ENCODE assay signal across 29 cellular contexts in the genomic region with DNA sequence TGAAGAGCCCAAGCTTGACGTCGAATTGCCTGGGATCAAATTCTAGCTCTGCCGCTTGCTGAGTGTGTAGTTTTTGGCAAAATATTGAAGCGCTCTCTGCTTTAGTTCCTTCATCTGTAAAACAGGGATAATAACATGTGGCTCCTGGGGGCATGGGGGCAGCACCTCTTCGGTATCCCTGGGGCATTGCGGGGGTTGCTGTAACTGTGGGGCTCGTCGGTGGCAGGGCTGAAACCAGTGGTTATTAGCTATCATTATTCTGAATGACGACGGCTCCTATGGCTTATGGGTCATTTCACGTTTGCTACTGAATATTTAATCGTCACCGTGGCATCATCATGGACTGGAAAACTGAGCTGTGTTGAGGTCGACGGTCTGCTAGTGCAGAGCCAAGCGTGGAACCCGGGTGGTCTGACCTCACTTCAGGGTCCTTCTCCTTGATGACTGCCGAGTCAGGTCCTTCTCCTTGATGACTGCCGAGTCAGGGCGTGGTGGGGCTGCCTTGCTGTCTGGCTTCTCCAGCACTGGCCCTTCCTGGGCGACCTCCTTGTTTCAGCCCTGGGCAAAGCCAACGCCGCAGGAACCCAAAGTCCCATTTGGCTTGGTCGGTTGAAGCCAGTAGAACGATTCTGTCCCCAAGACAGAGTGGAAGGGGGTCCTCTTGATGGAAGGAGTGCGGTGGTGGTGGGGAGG. TPM values are rescaled to one million over a fixed set of nuclear protein-coding genes. Genes with fewer than 3 reads are reported as not detected.
A peak's percentile ranks its signal among the peaks of the same experiment; 100 is the strongest.
DNase-seq lines count a peak whose midpoint lies in the region; ATAC-seq, FAIRE-seq and TF ChIP-seq lines count a peak whose summit lies in the region.
"Had no signal": no experiment of that assay in that cellular context is flagged by ENCODE, and none has a peak within 500 bp of the region (broad histone marks: within the 10 kb centered on the region; RNA-seq: fewer than 3 reads in every experiment).

No MANE protein-coding gene starts in this region.

- FAIRE-seq in D721Med (lab: Jason Lieb, UNC) = no peak
- FAIRE-seq: islet of Langerhans, K562, small intestine had no signal

- ATAC-seq in activated T-helper 17 cell treated with anti-CD3 and anti-CD28 coated beads, Interleukin-2, amount 50 U/mL, for 72 hours (replicated peaks) = no peak
- ATAC-seq in HG02571 (IDR thresholded peaks at IDR 0.05; ENCODE audit: unreplicated experiment) = no peak
- ATAC-seq: activated CD8-positive, alpha-beta T cell treated with anti-CD3 and anti-CD28 coated beads for 36 hours; activated T-cell treated with anti-CD3 and anti-CD28 coated beads, Interleukin-2, amount 50 U/mL, for 72 hours; K562 had no signal

- H2BK12ac ChIP-seq in neuronal stem cell (ENCODE audit: low read length) = no peak overlapping the region

- no peak overlapping the region for H4K91ac ChIP-seq in neuronal stem cell (ENCODE audit: low read depth, low read length, poor library complexity)

- TF ChIP-seq CTCF in D721Med (IDR thresholded peaks at IDR 0.05; ENCODE audit: insufficient read depth, missing control alignments) (no peak), glutamatergic neuron (IDR thresholded peaks at IDR 0.05; ENCODE audit: partially characterized antibody, unreplicated experiment) (no peak)

- peak overlapping the region; percentile 21 for H3K27ac Mint-ChIP-seq in glutamatergic neuron (ENCODE audit: unreplicated experiment)
- H3K27ac Mint-ChIP-seq in activated T-helper 17 cell treated with anti-CD3 and anti-CD28 coated beads, Interleukin-2, amount 50 U/mL, for 72 hours = no peak overlapping the region
- H3K27ac Mint-ChIP-seq: activated B cell treated with CpG ODN at 0.5 μM for 24 hours; activated CD8-positive, alpha-beta T cell treated with anti-CD3 and anti-CD28 coated beads for 36 hours; activated naive CD4-positive, alpha-beta T cell treated with anti-CD3 and anti-CD28 coated beads, Interleukin-2, amount 50 U/mL, for 24 hours; activated T-cell treated with anti-CD3 and anti-CD28 coated beads, Interleukin-2, amount 50 U/mL, for 72 hours; CD8-positive, alpha-beta memory T cell; progenitor cell of endocrine pancreas; stimulated activated naive CD8-positive, alpha-beta T cell treated with anti-CD3 and anti-CD28 coated beads, Interleukin-15, Interleukin-2, amounts not matched to agents 100 ng/mL and 50 ng/mL, for 24 hours had no signal

- H3K9ac ChIP-seq in BLaER1 treated with 17β-estradiol and CSF1 and Interleukin-3, amounts not matched to agents 10 nM and 100 nM = no peak overlapping the region
- H3K9ac ChIP-seq in neuronal stem cell (ENCODE audit: low read depth, low read length, poor library complexity) = peak overlapping the region; percentile 14

- no peak overlapping the region for H3K23ac ChIP-seq in neuronal stem cell (ENCODE audit: low read depth, low read length, poor library complexity)

- no peak overlapping the region for H3K4me3 ChIP-seq in BLaER1 treated with 17β-estradiol and CSF1 and Interleukin-3, amounts not matched to agents 10 nM and 100 nM
- no peak overlapping the region for H3K4me3 ChIP-seq in neuronal stem cell (ENCODE audit: low read length in 2 of 2)
- H3K4me3 ChIP-seq: K562, tibial artery had no signal

- no peak overlapping the region for H2BK15ac ChIP-seq in neuronal stem cell (ENCODE audit: low read length)

- H3K27me3 ChIP-seq in BLaER1 treated with 17β-estradiol and CSF1 and Interleukin-3, amounts not matched to agents 10 nM and 100 nM = peaks cover 0 to 8% (median 0%) of the 10 kb centered on the region in 11 experiments; a peak in 2 of 22 replicates
- peaks cover 0 to 16% (median 0%) of the 10 kb centered on the region in 3 experiments for H3K27me3 ChIP-seq in neuronal stem cell (ENCODE audit: control insufficient read depth in 3 of 3, insufficient read depth in 3 of 3, low read depth in 1 of 3, low read length in 3 of 3)

- H4K20me1 ChIP-seq in BLaER1 treated with 17β-estradiol and CSF1 and Interleukin-3, amounts not matched to agents 10 nM and 100 nM = no peaks in the 10 kb centered on the region; a peak in 1 of 22 replicates

- peaks cover 5% of the 10 kb centered on the region for H3K9me3 Mint-ChIP-seq in glutamatergic neuron (ENCODE audit: unreplicated experiment)
- no peaks in the 10 kb centered on the region for H3K9me3 Mint-ChIP-seq in activated T-helper 17 cell treated with anti-CD3 and anti-CD28 coated beads, Interleukin-2, amount 50 U/mL, for 72 hours
- H3K9me3 Mint-ChIP-seq: activated B cell treated with CpG ODN at 0.5 μM for 24 hours; activated CD8-positive, alpha-beta T cell treated with anti-CD3 and anti-CD28 coated beads for 36 hours; activated naive CD4-positive, alpha-beta T cell treated with anti-CD3 and anti-CD28 coated beads, Interleukin-2, amount 50 U/mL, for 24 hours; activated T-cell treated with anti-CD3 and anti-CD28 coated beads, Interleukin-2, amount 50 U/mL, for 72 hours; CD8-positive, alpha-beta memory T cell; stimulated activated naive CD8-positive, alpha-beta T cell treated with anti-CD3 and anti-CD28 coated beads, Interleukin-15, Interleukin-2, amounts not matched to agents 100 ng/mL and 50 ng/mL, for 24 hours had no signal

- DNase-seq in D721Med (ENCODE audit: insufficient read length, low spot score) (peak; percentile 11), glutamatergic neuron (no peak), neuronal stem cell (ENCODE audit: low spot score) (no peak), 8988T (no peak)
- no peak for DNase-seq in stimulated activated naive CD4-positive, alpha-beta T cell treated with Interleukin-2 at 50 U/mL for 16 hours (lab: John Stamatoyannopoulos, UW)
- DNase-seq: activated B cell treated with CpG ODN at 0.5 μM for 24 hours; activated CD8-positive, alpha-beta T cell treated with anti-CD3 and anti-CD28 coated beads for 36 hours; activated T-cell treated with anti-CD3 and anti-CD28 coated beads, Interleukin-2, amount 50 U/mL, for 72 hours; anterior cingulate cortex; CD8-positive, alpha-beta memory T cell; erythroblast; HCEC 1CT; NCI-H1436; NCI-H2171 treated with DMSO at 0.1 percent for 48 hours; NCI-H526 treated with DMSO at 0.1 percent for 48 hours; small intestine; stimulated activated CD4-positive, alpha-beta T cell treated with anti-CD3 and anti-CD28 coated beads, Interleukin-2, amount 100 ng/mL, for 48 hours had no signal

- H3K4me1 ChIP-seq in BLaER1 treated with 17β-estradiol and CSF1 and Interleukin-3, amounts not matched to agents 10 nM and 100 nM = peaks cover 16 to 100% (median 89%) of the 10 kb centered on the region in 10 experiments
- peaks cover 0 to 26% of the 10 kb centered on the region in 2 donors for H3K4me1 ChIP-seq in neuronal stem cell (ENCODE audit: control insufficient read depth in 2 of 2, insufficient read depth in 1 of 2, low read depth in 1 of 2, low read length in 2 of 2)
- H3K4me1 ChIP-seq: tibial artery had no signal

- no peaks in the 10 kb centered on the region for H3K36me3 ChIP-seq in BLaER1 treated with 17β-estradiol and CSF1 and Interleukin-3, amounts not matched to agents 10 nM and 100 nM
- H3K36me3 ChIP-seq in neuronal stem cell (replicated peaks in 1 of 2; ENCODE audit: control insufficient read depth in 2 of 2, insufficient read depth in 2 of 2, low read length in 2 of 2) = no peaks in the 10 kb centered on the region
- H3K36me3 ChIP-seq: tibial artery had no signal

- H2BK120ac ChIP-seq in neuronal stem cell (ENCODE audit: low read depth, low read length) = no peak overlapping the region

- no peaks in the 10 kb centered on the region for H3K36me3 Mint-ChIP-seq in glutamatergic neuron (ENCODE audit: unreplicated experiment)
- H3K36me3 Mint-ChIP-seq in activated T-helper 17 cell treated with anti-CD3 and anti-CD28 coated beads, Interleukin-2, amount 50 U/mL, for 72 hours (ENCODE audit: low read depth) = no peaks in the 10 kb centered on the region
- H3K36me3 Mint-ChIP-seq: activated naive CD4-positive, alpha-beta T cell treated with anti-CD3 and anti-CD28 coated beads, Interleukin-2, amount 50 U/mL, for 24 hours; CD8-positive, alpha-beta memory T cell had no signal

- H3K4me1 Mint-ChIP-seq in glutamatergic neuron (ENCODE audit: low read depth, unreplicated experiment) = peaks cover 44% of the 10 kb centered on the region
- H3K4me1 Mint-ChIP-seq in activated T-helper 17 cell treated with anti-CD3 and anti-CD28 coated beads, Interleukin-2, amount 50 U/mL, for 72 hours = no peaks in the 10 kb centered on the region
- H3K4me1 Mint-ChIP-seq: activated B cell treated with CpG ODN at 0.5 μM for 24 hours; activated naive CD4-positive, alpha-beta T cell treated with anti-CD3 and anti-CD28 coated beads, Interleukin-2, amount 50 U/mL, for 24 hours; CD8-positive, alpha-beta memory T cell had no signal

- H4K8ac ChIP-seq in neuronal stem cell (ENCODE audit: low read depth, low read length) = no peak overlapping the region

- H3K27me3 Mint-ChIP-seq in glutamatergic neuron (ENCODE audit: unreplicated experiment) = peaks cover 17% of the 10 kb centered on the region
- peaks cover 7% of the 10 kb centered on the region for H3K27me3 Mint-ChIP-seq in activated T-helper 17 cell treated with anti-CD3 and anti-CD28 coated beads, Interleukin-2, amount 50 U/mL, for 72 hours
- H3K27me3 Mint-ChIP-seq: activated B cell treated with CpG ODN at 0.5 μM for 24 hours had no signal

- H2BK5ac ChIP-seq in neuronal stem cell (ENCODE audit: low read length) = no peak overlapping the region

- peak overlapping the region in 7 of 11 experiments; percentile 8 to 89 (median 36); a peak in 8 of 22 replicates for H3K4me2 ChIP-seq in BLaER1 treated with 17β-estradiol and CSF1 and Interleukin-3, amounts not matched to agents 10 nM and 100 nM
- H3K4me2 ChIP-seq in neuronal stem cell (ENCODE audit: insufficient read depth, low read length, poor library complexity, severe bottlenecking) = no peak overlapping the region

- no peak overlapping the region for H3K4ac ChIP-seq in neuronal stem cell (ENCODE audit: low read length)

- no peak overlapping the region for H2AFZ ChIP-seq in neuronal stem cell (ENCODE audit: low read length)

- peak overlapping the region; percentile 57 for H3K18ac ChIP-seq in neuronal stem cell (ENCODE audit: low read length)

- WGBS in neuronal stem cell (ENCODE audit: extremely low coverage in 2 of 2, insufficient read length in 2 of 2, insufficient replicate concordance in 1 of 2), 2 donors = no CpG with 5 or more reads among the region's 26 CpGs

- H3K14ac ChIP-seq in neuronal stem cell (ENCODE audit: low read length) = no peak overlapping the region

- H2AK5ac ChIP-seq in neuronal stem cell (ENCODE audit: low read depth, low read length) = peak overlapping the region; percentile 30

- H3K79me1 ChIP-seq in neuronal stem cell (ENCODE audit: low read depth, low read length) = no peaks in the 10 kb centered on the region

- H3K4me3 Mint-ChIP-seq in glutamatergic neuron (ENCODE audit: unreplicated experiment) = peak overlapping the region; percentile 64
- no peak overlapping the region for H3K4me3 Mint-ChIP-seq in activated T-helper 17 cell treated with anti-CD3 and anti-CD28 coated beads, Interleukin-2, amount 50 U/mL, for 72 hours
- H3K4me3 Mint-ChIP-seq: activated B cell treated with CpG ODN at 0.5 μM for 24 hours; activated CD8-positive, alpha-beta T cell treated with anti-CD3 and anti-CD28 coated beads for 36 hours; activated naive CD4-positive, alpha-beta T cell treated with anti-CD3 and anti-CD28 coated beads, Interleukin-2, amount 50 U/mL, for 24 hours; activated T-cell treated with anti-CD3 and anti-CD28 coated beads, Interleukin-2, amount 50 U/mL, for 72 hours; CD8-positive, alpha-beta memory T cell; stimulated activated naive CD8-positive, alpha-beta T cell treated with anti-CD3 and anti-CD28 coated beads, Interleukin-15, Interleukin-2, amounts not matched to agents 100 ng/mL and 50 ng/mL, for 24 hours had no signal

- no peak overlapping the region for H3K27ac ChIP-seq in BLaER1 treated with 17β-estradiol and CSF1 and Interleukin-3, amounts not matched to agents 10 nM and 100 nM
- H3K27ac ChIP-seq in neuronal stem cell (replicated peaks; ENCODE audit: low read length) = no peak overlapping the region
- H3K27ac ChIP-seq: RWPE1, tibial artery had no signal

- H3K9me3 ChIP-seq in BLaER1 treated with 17β-estradiol and CSF1 and Interleukin-3, amounts not matched to agents 10 nM and 100 nM (replicated peaks in 1 of 11) = no peaks in the 10 kb centered on the region
- H3K9me3 ChIP-seq in neuronal stem cell (replicated peaks in 1 of 2; ENCODE audit: control insufficient read depth in 2 of 2, insufficient read depth in 1 of 2, low read depth in 1 of 2, low read length in 2 of 2) = no peaks in the 10 kb centered on the region
- H3K9me3 ChIP-seq: tibial artery had no signal

RNA-seq across cellular contexts. Expression of gene PSAPL1, which starts 41.1 kb away (rescaled TPM):
- not detected for total RNA-seq in glutamatergic neuron (ENCODE audit: unreplicated experiment)
- polyA plus RNA-seq in neuronal stem cell (2013, experiment 1 of 2) = 0.01 TPM
- not detected for polyA plus RNA-seq in neuronal stem cell (2013, experiment 2 of 2)
- not detected for total RNA-seq in activated T-helper 17 cell treated with anti-CD3 and anti-CD28 coated beads, Interleukin-2, amount 50 U/mL, for 72 hours
- total RNA-seq: activated B cell treated with CpG ODN at 0.5 μM for 24 hours; activated CD8-positive, alpha-beta T cell treated with anti-CD3 and anti-CD28 coated beads for 36 hours; activated T-cell treated with anti-CD3 and anti-CD28 coated beads, Interleukin-2, amount 50 U/mL, for 72 hours; CD8-positive, alpha-beta memory T cell; HT-29; K562; myocyte had no signal
- polyA plus RNA-seq: CD8-positive, alpha-beta memory T cell; K562; small intestine had no signal
